Comparison of ENCODE assay signal across 16 cellular contexts in genomic region chr2:182448371-182448770, GRCh38. TPM values are rescaled to one million over a fixed set of nuclear protein-coding genes. Genes with fewer than 3 reads are reported as not detected.
"Had no signal": no experiment of that assay in that cellular context is flagged by ENCODE, and none has a peak within 500 bp of the region (broad histone marks: within the 10 kb centered on the region; RNA-seq: fewer than 3 reads in every experiment).

No MANE protein-coding gene starts in this region.

- H3K27ac Mint-ChIP-seq: activated naive CD8-positive, alpha-beta T cell treated with anti-CD3 and anti-CD28 coated beads for 36 hours; memory B cell; natural killer cell; stimulated activated memory B cell treated with anti-CD40 and anti-IgM and Interleukin-4, amounts not matched to agents 10 μg/mL and 1 μg/mL and 100 μg/mL, for 72 hours; type B pancreatic cell had no signal

- H3K27me3 Mint-ChIP-seq: activated naive CD8-positive, alpha-beta T cell treated with anti-CD3 and anti-CD28 coated beads for 36 hours; type B pancreatic cell had no signal

- DNase-seq: activated naive CD4-positive, alpha-beta T cell; activated naive CD8-positive, alpha-beta T cell treated with anti-CD3 and anti-CD28 coated beads for 36 hours; activated T-cell treated with anti-CD3 and anti-CD28 coated beads for 4 hours; aorta; natural killer cell; spleen; stimulated activated CD4-positive, alpha-beta T cell treated with anti-CD3 and anti-CD28 coated beads, Interleukin-4, amount 100 ng/mL, for 4 hours; T1000; testis had no signal

- H3K27ac ChIP-seq: hepatocyte, neutrophil, spleen, testis had no signal

- H3K4me3 Mint-ChIP-seq: activated naive CD8-positive, alpha-beta T cell treated with anti-CD3 and anti-CD28 coated beads for 36 hours; memory B cell; natural killer cell; stimulated activated memory B cell treated with anti-CD40 and anti-IgM and Interleukin-4, amounts not matched to agents 10 μg/mL and 1 μg/mL and 100 μg/mL, for 72 hours; type B pancreatic cell had no signal

- ATAC-seq: activated CD4-positive, CD25-positive, alpha-beta regulatory T cell treated with anti-CD3 and anti-CD28 coated beads, Interleukin-2, amount 50 U/mL, for 24 hours; natural killer cell; stimulated activated memory B cell treated with anti-CD40 and anti-IgM and Interleukin-4, amounts not matched to agents 10 μg/mL and 1 μg/mL and 100 μg/mL, for 72 hours had no signal

- H3K4me1 Mint-ChIP-seq: activated naive CD8-positive, alpha-beta T cell treated with anti-CD3 and anti-CD28 coated beads for 36 hours; memory B cell; natural killer cell; stimulated activated memory B cell treated with anti-CD40 and anti-IgM and Interleukin-4, amounts not matched to agents 10 μg/mL and 1 μg/mL and 100 μg/mL, for 72 hours had no signal

- H3K4me2 ChIP-seq: hepatocyte had no signal

- H3K36me3 Mint-ChIP-seq: activated naive CD8-positive, alpha-beta T cell treated with anti-CD3 and anti-CD28 coated beads for 36 hours; memory B cell; natural killer cell; stimulated activated memory B cell treated with anti-CD40 and anti-IgM and Interleukin-4, amounts not matched to agents 10 μg/mL and 1 μg/mL and 100 μg/mL, for 72 hours; type B pancreatic cell had no signal

- H3K79me2 ChIP-seq: hepatocyte had no signal

- H3K27me3 ChIP-seq: hepatocyte, neutrophil, spleen, testis had no signal

- H3K9me3 ChIP-seq: neutrophil, testis had no signal

- H3K4me1 ChIP-seq: spleen, testis had no signal

- H3K9me3 Mint-ChIP-seq: type B pancreatic cell had no signal

- H3K4me3 ChIP-seq: hepatocyte, spleen, testis had no signal

- H3K36me3 ChIP-seq: neutrophil, spleen had no signal

- H2AFZ ChIP-seq: hepatocyte had no signal

RNA-seq across cellular contexts. Expression of gene PDE1A, which starts 21.5 kb away (rescaled TPM):
- total RNA-seq: activated naive CD8-positive, alpha-beta T cell treated with anti-CD3 and anti-CD28 coated beads for 36 hours; natural killer cell; T-helper 1 cell treated with Interleukin-12 subunit alpha and Interleukin-12 subunit beta and Interleukin-4 antibody, amounts not matched to agents 30 ng/mL and 1 ng/mL, for 36 hours had no signal
